ENCODE assay signal across 10 cellular contexts in the genomic region with DNA sequence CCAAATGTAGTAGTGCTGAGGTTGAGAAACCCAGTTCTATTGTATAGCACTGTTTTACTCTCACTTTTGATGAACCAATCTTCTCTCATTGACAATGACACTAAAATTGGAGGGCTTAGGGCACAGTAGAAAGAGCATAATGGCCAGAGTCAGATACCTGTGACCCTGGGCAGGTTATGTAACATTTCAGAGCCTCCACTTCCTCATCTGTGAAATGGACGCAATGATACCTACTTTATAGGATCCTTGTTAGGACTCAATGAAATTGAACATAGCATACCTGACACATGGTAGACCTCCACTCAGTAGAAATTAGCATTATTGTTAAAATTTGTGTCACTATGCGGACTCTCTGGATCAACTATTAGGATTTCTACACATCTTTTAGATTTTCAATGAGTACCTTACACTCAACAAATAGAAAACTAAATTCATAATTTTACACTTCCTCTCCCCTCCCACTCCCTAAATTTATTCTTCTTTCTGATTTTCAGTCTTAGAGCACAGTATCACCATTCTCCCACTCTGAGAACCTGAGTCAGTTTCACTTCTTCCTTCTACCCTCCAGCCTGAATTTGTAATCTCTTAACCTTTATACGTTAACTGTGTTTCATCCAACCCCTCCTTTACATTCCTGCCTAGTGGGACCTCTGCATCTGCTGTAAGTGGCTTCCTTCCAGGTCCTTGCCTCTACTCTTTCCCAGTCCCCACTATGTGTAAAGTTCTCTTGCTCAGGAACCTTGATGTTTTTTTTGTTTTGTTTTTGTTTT.
DNase-seq lines count a peak whose midpoint lies in the region; ATAC-seq lines count a peak whose summit lies in the region.
"Had no signal": no experiment of that assay in that cellular context is flagged by ENCODE, and none has a peak within 500 bp of the region (broad histone marks: within the 10 kb centered on the region; RNA-seq: fewer than 3 reads in every experiment).

No MANE protein-coding gene starts in this region.

- no peaks in the 10 kb centered on the region for H3K27me3 Mint-ChIP-seq in CD4-positive, CD25-positive, alpha-beta regulatory T cell
- no peaks in the 10 kb centered on the region for H3K27me3 Mint-ChIP-seq in T-helper 17 cell

- H3K4me3 Mint-ChIP-seq in CD4-positive, CD25-positive, alpha-beta regulatory T cell: peak overlapping the region in 3 of 4 donors; percentile 27 to 43 (median 42)
- peak overlapping the region; percentile 82 for H3K4me3 Mint-ChIP-seq in T-helper 17 cell
- H3K4me3 Mint-ChIP-seq: naive B cell had no signal

- no peaks in the 10 kb centered on the region for H3K9me3 Mint-ChIP-seq in CD4-positive, CD25-positive, alpha-beta regulatory T cell
- H3K9me3 Mint-ChIP-seq: naive B cell had no signal

- H3K36me3 Mint-ChIP-seq in CD4-positive, CD25-positive, alpha-beta regulatory T cell: no peaks in the 10 kb centered on the region
- H3K36me3 Mint-ChIP-seq in T-helper 17 cell (ENCODE audit: low read depth): peaks cover 4% of the 10 kb centered on the region
- H3K36me3 Mint-ChIP-seq: naive B cell had no signal

- ATAC-seq in CD4-positive, CD25-positive, alpha-beta regulatory T cell (ENCODE audit: low read depth in 2 of 2): no peak
- ATAC-seq in GM19023 (IDR thresholded peaks at IDR 0.05; ENCODE audit: unreplicated experiment) (peak; percentile 61), HG02885 (IDR thresholded peaks at IDR 0.05; ENCODE audit: poor library complexity, unreplicated experiment) (peak; percentile 95), T-helper 17 cell (no peak)

- H3K36me3 ChIP-seq in CD4-positive, CD25-positive, alpha-beta regulatory T cell (ENCODE audit: control insufficient read depth, insufficient read depth, low read length): no peaks in the 10 kb centered on the region

- no peaks in the 10 kb centered on the region for H3K27me3 ChIP-seq in CD4-positive, CD25-positive, alpha-beta regulatory T cell (ENCODE audit: control insufficient read depth, insufficient read depth, low read length)

- H3K27ac Mint-ChIP-seq in CD4-positive, CD25-positive, alpha-beta regulatory T cell: peak overlapping the region; percentile 84 to 96 (median 91)
- H3K27ac Mint-ChIP-seq in T-helper 17 cell: peak overlapping the region; percentile 95
- H3K27ac Mint-ChIP-seq: naive B cell had no signal

- peak overlapping the region; percentile 71 for H3K27ac ChIP-seq in CD4-positive, CD25-positive, alpha-beta regulatory T cell (ENCODE audit: insufficient read depth, low read length, poor library complexity, severe bottlenecking)
- H3K27ac ChIP-seq: HL-60 had no signal

- H3K4me1 Mint-ChIP-seq in CD4-positive, CD25-positive, alpha-beta regulatory T cell: peaks cover 13 to 50% (median 28%) of the 10 kb centered on the region in 4 donors
- H3K4me1 Mint-ChIP-seq in T-helper 17 cell: peaks cover 37% of the 10 kb centered on the region

- H3K4me3 ChIP-seq in CD4-positive, CD25-positive, alpha-beta regulatory T cell (ENCODE audit: low read depth, low read length): peak overlapping the region; percentile 61

- H3K9me3 ChIP-seq in CD4-positive, CD25-positive, alpha-beta regulatory T cell (ENCODE audit: control insufficient read depth in 2 of 2, low read length in 2 of 2): no peaks in the 10 kb centered on the region
- H3K9me3 ChIP-seq in T-helper 17 cell (ENCODE audit: control insufficient read depth, low read length, poor library complexity, severe bottlenecking): no peaks in the 10 kb centered on the region

- H3K4me1 ChIP-seq in CD4-positive, CD25-positive, alpha-beta regulatory T cell (ENCODE audit: control insufficient read depth, insufficient read depth, low read length, poor library complexity, severe bottlenecking): peaks cover 36% of the 10 kb centered on the region

- DNase-seq in CD4-positive, CD25-positive, alpha-beta regulatory T cell: no peak
- no peak for DNase-seq in T-helper 17 cell
- DNase-seq in NCI-H748 (lab: John Stamatoyannopoulos, UW; ENCODE audit: unreplicated experiment): no peak
- DNase-seq in stimulated activated CD4-positive, alpha-beta T cell treated with anti-CD3 and anti-CD28 coated beads, Interleukin-4, amount 100 ng/mL, for 1 hour: no peak
- DNase-seq in kidney glomerular epithelial cell (lab: John Stamatoyannopoulos, UW): no peak
- no peak for DNase-seq in NCI-H526 treated with DMSO at 0.1 percent for 48 hours (lab: John Stamatoyannopoulos, UW)
- DNase-seq: naive B cell had no signal

Comparison
In these comparisons a context has a peak if more than half of its experiments do, and no peak if none do; other contexts are left out.
1. ATAC-seq: peak in GM19023 (single experiment) and HG02885 (single experiment); none in CD4-positive, CD25-positive, alpha-beta regulatory T cell (0 of 2) and T-helper 17 cell (single experiment).